ENCODE assay signal across 19 cellular contexts in genomic region chr18:22230403-22231042, GRCh38.
A peak's percentile ranks its signal among the peaks of the same experiment; 100 is the strongest.
DNase-seq lines count a peak whose midpoint lies in the region; ATAC-seq, FAIRE-seq and TF ChIP-seq lines count a peak whose summit lies in the region.
"Had no signal": no experiment of that assay in that cellular context is flagged by ENCODE, and none has a peak within 500 bp of the region (broad histone marks: within the 10 kb centered on the region; RNA-seq: fewer than 3 reads in every experiment).

No MANE protein-coding gene starts in this region.

- no peaks in the 10 kb centered on the region for H3K79me2 ChIP-seq in astrocyte (ENCODE audit: insufficient read depth, low read length)

- ATAC-seq in A549 (peak; percentile 39 to 66; a peak in 4 of 6 replicates), GM18909 (IDR thresholded peaks at IDR 0.05; ENCODE audit: poor library complexity, unreplicated experiment) (no peak), HG03025 (IDR thresholded peaks at IDR 0.05; ENCODE audit: low FRiP score, unreplicated experiment) (no peak)
- ATAC-seq: HepG2, pancreas had no signal

- TF ChIP-seq CTCF in A549 (IDR thresholded peaks at IDR 0.05) = no peak
- TF ChIP-seq CTCF in astrocyte (IDR thresholded peaks at IDR 0.05; ENCODE audit: insufficient read depth, low read depth, low read length) = no peak

- no peak overlapping the region for H3K27ac Mint-ChIP-seq in astrocyte (ENCODE audit: unreplicated experiment)
- H3K27ac Mint-ChIP-seq: activated naive CD4-positive, alpha-beta T cell treated with anti-CD3 and anti-CD28 coated beads for 36 hours; CD4-positive, alpha-beta memory T cell had no signal

- POLR2A ChIA-PET in A549 (lab: Yijun Ruan, JAX) = no interaction called here
- POLR2A ChIA-PET in HEK293T (lab: Yijun Ruan, JAX) = interaction anchor here (1.0 to 1.1 kb wide), 2 partner anchors 17 to 23 kb away, joined by 3 read pairs; no protein-coding TSS in a partner anchor

- H3K4me1 Mint-ChIP-seq in astrocyte (ENCODE audit: low read depth, unreplicated experiment) = peaks cover 12% of the 10 kb centered on the region
- H3K4me1 Mint-ChIP-seq: CD4-positive, alpha-beta memory T cell had no signal

- H3K4me1 ChIP-seq in A549 (peaks cover 17% of the 10 kb centered on the region), astrocyte (ENCODE audit: insufficient read depth, low read length) (peaks cover 13% of the 10 kb centered on the region)
- H3K4me1 ChIP-seq: pancreas had no signal

- no peaks in the 10 kb centered on the region for H3K27me3 ChIP-seq in astrocyte (ENCODE audit: insufficient read depth, low read length)
- H3K27me3 ChIP-seq: cardiac muscle cell, pancreas, transverse colon had no signal

- no peaks in the 10 kb centered on the region for H4K20me1 ChIP-seq in astrocyte (ENCODE audit: insufficient read depth, low read length)

- peaks cover 3% of the 10 kb centered on the region for H3K27me3 Mint-ChIP-seq in astrocyte (ENCODE audit: low read depth, unreplicated experiment)

- no peaks in the 10 kb centered on the region for H3K36me3 Mint-ChIP-seq in astrocyte (ENCODE audit: low read depth, unreplicated experiment)
- H3K36me3 Mint-ChIP-seq: CD4-positive, alpha-beta memory T cell had no signal

- DNase-seq in A549 (ENCODE audit: low read depth in 1 of 2, low spot score in 1 of 2) (peak in 1 of 2 experiments; percentile 65), HK-2 (ENCODE audit: unreplicated experiment) (peak; percentile 30), astrocyte (ENCODE audit: low read depth) (peak; percentile 91), iris pigment epithelial cell (ENCODE audit: low read depth) (peak; percentile 98), HEK293T (ENCODE audit: extremely low spot score) (no peak)
- no peak for DNase-seq in activated naive CD4-positive, alpha-beta T cell treated with Interleukin-2 at 50 U/mL for 16 hours
- DNase-seq: activated CD4-positive, alpha-beta T cell treated with anti-CD3 and anti-CD28 coated beads for 48 hours; activated naive CD4-positive, alpha-beta T cell treated with anti-CD3 and anti-CD28 coated beads for 36 hours; CD4-positive, alpha-beta memory T cell; NCI-H1930; NCI-H524 treated with DMSO at 0.1 percent for 48 hours; pancreas; stimulated activated naive CD4-positive, alpha-beta T cell treated with Interleukin-2 at 50 U/mL for 16 hours; transverse colon had no signal

- TF ChIP-seq RAD21 in A549 (conservative IDR thresholded peaks at IDR 0.05 in 1 of 2, IDR thresholded peaks at IDR 0.05 in 1 of 2) = no peak

- H3K4me2 ChIP-seq in A549 = peak overlapping the region; percentile 58
- H3K4me2 ChIP-seq in astrocyte (ENCODE audit: low read length) = peak overlapping the region; percentile 33

- FAIRE-seq in A549 (lab: Jason Lieb, UNC) (no peak), astrocyte (lab: Jason Lieb, UNC) (peak; percentile 50)
- FAIRE-seq: HepG2, pancreas had no signal

- H3K9me3 Mint-ChIP-seq in astrocyte (ENCODE audit: unreplicated experiment) = no peaks in the 10 kb centered on the region
- H3K9me3 Mint-ChIP-seq: activated naive CD4-positive, alpha-beta T cell treated with anti-CD3 and anti-CD28 coated beads for 36 hours had no signal

- H3K9me3 ChIP-seq in A549 = no peaks in the 10 kb centered on the region
- no peaks in the 10 kb centered on the region for H3K9me3 ChIP-seq in astrocyte (ENCODE audit: insufficient read depth, low read depth, low read length)
- H3K9me3 ChIP-seq: pancreas, transverse colon had no signal

- no peak overlapping the region for H3K4me3 ChIP-seq in A549
- H3K4me3 ChIP-seq in astrocyte (ENCODE audit: insufficient read depth, low read depth, low read length) = no peak overlapping the region
- H3K4me3 ChIP-seq: cardiac muscle cell, pancreas, SK-N-MC, transverse colon had no signal

- WGBS in A549 (ENCODE audit: missing lambda C conversion rate) = 33% methylated on average over 14 of the region's 14 CpGs

- H3K9ac ChIP-seq in astrocyte (ENCODE audit: low read length) = peak overlapping the region; percentile 6

- CTCF ChIA-PET in A549 (lab: Yijun Ruan, JAX) = interaction anchor here (0.7 kb wide), 1 partner anchor 11 kb away, joined by 3 read pairs; no protein-coding TSS in a partner anchor
- CTCF ChIA-PET in HEK293T (lab: Yijun Ruan, JAX) = interaction anchor here (0.7 kb wide), 1 partner anchor 448 kb away, joined by 3 read pairs; no protein-coding TSS in a partner anchor

- TF ChIP-seq EP300 in A549 (IDR thresholded peaks at IDR 0.05) = no peak

- no peaks in the 10 kb centered on the region for H3K36me3 ChIP-seq in astrocyte (ENCODE audit: insufficient read depth, low read length)
- H3K36me3 ChIP-seq: cardiac muscle cell, pancreas, transverse colon had no signal

- H3K4me3 Mint-ChIP-seq in astrocyte (ENCODE audit: unreplicated experiment) = no peak overlapping the region
- H3K4me3 Mint-ChIP-seq: activated naive CD4-positive, alpha-beta T cell treated with anti-CD3 and anti-CD28 coated beads for 36 hours; CD4-positive, alpha-beta memory T cell had no signal

- no peak overlapping the region for H2AFZ ChIP-seq in astrocyte (ENCODE audit: low read depth, low read length)

- no peak for TF ChIP-seq POLR2A in A549 (IDR thresholded peaks at IDR 0.05; ENCODE audit: low read length)

- H3K27ac ChIP-seq in A549 (peak overlapping the region in 1 of 2 experiments; percentile 55; a peak in 1 of 6 replicates), astrocyte (ENCODE audit: low read depth, low read length) (peak overlapping the region; percentile 50)
- H3K27ac ChIP-seq: cardiac muscle cell, pancreas, SK-N-MC, transverse colon had no signal

TF ChIP-seq in A549, 52 proteins besides CTCF, POLR2A, EP300 and RAD21:
- TF ChIP-seq HMGXB4 (CRISPR knock-in tag; IDR thresholded peaks at IDR 0.05; ENCODE audit: borderline replicate concordance) (no peak), RCOR1 (IDR thresholded peaks at IDR 0.05; ENCODE audit: low read depth, low read length) (no peak), TFCP2L1 (CRISPR knock-in tag; IDR thresholded peaks at IDR 0.05) (no peak), NR3C1 (IDR thresholded peaks at IDR 0.05) (no peak), ZFP36 (IDR thresholded peaks at IDR 0.05; ENCODE audit: borderline replicate concordance, partially characterized antibody) (no peak), FOXS1 (CRISPR knock-in tag; IDR thresholded peaks at IDR 0.05) (no peak), CBX2 (IDR thresholded peaks at IDR 0.05; ENCODE audit: borderline replicate concordance, low read depth) (no peak), MYC (IDR thresholded peaks at IDR 0.05; ENCODE audit: borderline replicate concordance, low read length) (no peak), FOSL2 (IDR thresholded peaks at IDR 0.05) (no peak), FOSL2 (CRISPR knock-in tag; IDR thresholded peaks at IDR 0.05) (peak; percentile 43; the same call in 1 of the 2 replicates)
TF ChIP-seq in A549: peak in this region for 1.

TF ChIP-seq in HEK293T, 16 proteins besides CTCF, POLR2A, EP300 and RAD21:
- TF ChIP-seq ZNF384 (IDR thresholded peaks at IDR 0.05) (no peak), LEF1 (IDR thresholded peaks at IDR 0.05; ENCODE audit: borderline replicate concordance) (no peak), FOXA1 (IDR thresholded peaks at IDR 0.05) (no peak), HDGF (IDR thresholded peaks at IDR 0.05; ENCODE audit: borderline replicate concordance) (no peak), ELF4 (IDR thresholded peaks at IDR 0.05) (no peak)

Comparison
In these comparisons a context has a peak if more than half of its experiments do, and no peak if none do; other contexts are left out.
1. ATAC-seq: peak in A549 (2 of 2); none in GM18909 (single experiment) and HG03025 (single experiment).
2. DNase-seq: peak in HK-2 (single experiment), astrocyte (single experiment) and iris pigment epithelial cell (single experiment); none in HEK293T (single experiment) and activated naive CD4-positive, alpha-beta T cell treated with Interleukin-2 at 50 U/mL for 16 hours (single experiment).